8 cellular contexts compared by ENCODE assay signal in genomic region chr1:42747125-42747524, GRCh38. TPM values are rescaled to one million over a fixed set of nuclear protein-coding genes. Genes with fewer than 3 reads are reported as not detected.
DNase-seq lines count a peak whose midpoint lies in the region; ATAC-seq and TF ChIP-seq lines count a peak whose summit lies in the region.

No MANE protein-coding gene starts in this region.

- no peak overlapping the region for H3K4me3 Mint-ChIP-seq in activated T-helper 17 cell treated with anti-CD3 and anti-CD28 coated beads, Interleukin-2, amount 50 U/mL, for 72 hours

- peak; percentile 62 to 81 for TF ChIP-seq RAD21 in liver (IDR thresholded peaks at IDR 0.05)

- H3K27me3 ChIP-seq in AG04450 (ENCODE audit: control insufficient read depth, insufficient read depth, low read length) (no peaks in the 10 kb centered on the region), breast epithelium (no peaks in the 10 kb centered on the region), liver (ENCODE audit: control insufficient read depth in 4 of 4, insufficient read depth in 4 of 4, low read length in 3 of 4) (no peaks in the 10 kb centered on the region)

- H3K4me1 Mint-ChIP-seq in activated T-helper 17 cell treated with anti-CD3 and anti-CD28 coated beads, Interleukin-2, amount 50 U/mL, for 72 hours = no peaks in the 10 kb centered on the region

- 73% methylated on average over 14 of the region's 14 CpGs for WGBS in liver

- TF ChIP-seq CTCF in AG04450 (IDR thresholded peaks at IDR 0.05; ENCODE audit: low read depth, low read length) (peak; percentile 59), GM20000 (IDR thresholded peaks at IDR 0.05; ENCODE audit: extremely low read depth, missing control alignments) (peak; percentile 56), breast epithelium (IDR thresholded peaks at IDR 0.05) (peak in 2 of 3 donors; percentile 33 to 51), liver (IDR thresholded peaks at IDR 0.05; ENCODE audit: low read depth, low read length, missing input control) (peak; percentile 40)

- POLR2A ChIA-PET in AG04450 (lab: Yijun Ruan, JAX) = interaction anchor here (1.2 kb wide), 1 partner anchor 20 kb away, joined by 3 read pairs; the partner anchor contains the start of genes C1orf50 and P3H1

- H3K27me3 Mint-ChIP-seq in activated T-helper 17 cell treated with anti-CD3 and anti-CD28 coated beads, Interleukin-2, amount 50 U/mL, for 72 hours = no peaks in the 10 kb centered on the region

- H3K9me3 ChIP-seq in AG04450 (ENCODE audit: control insufficient read depth, insufficient read depth, low read length) = no peaks in the 10 kb centered on the region
- no peaks in the 10 kb centered on the region for H3K9me3 ChIP-seq in breast epithelium
- no peaks in the 10 kb centered on the region for H3K9me3 ChIP-seq in liver (ENCODE audit: control insufficient read depth in 4 of 4, low read length in 3 of 4)

- H3K4me3 ChIP-seq in AG04450 (ENCODE audit: low read depth, low read length) (no peak overlapping the region), breast epithelium (no peak overlapping the region), liver (ENCODE audit: low read depth in 1 of 3, low read length in 3 of 3) (no peak overlapping the region)

- H3K27ac ChIP-seq in AG04450 (ENCODE audit: low read depth, low read length) (no peak overlapping the region), breast epithelium (no peak overlapping the region), liver (ENCODE audit: low read depth in 1 of 2, low read length in 2 of 2) (no peak overlapping the region)

- CTCF ChIA-PET in AG04450 (lab: Charles Lee) = interaction anchor here (1.1 to 1.8 kb wide), 4 partner anchors 10 to 170 kb away, joined by 3 to 8 read pairs (median 4); no protein-coding TSS in a partner anchor

- TF ChIP-seq POLR2A in breast epithelium (IDR thresholded peaks at IDR 0.05) = no peak

- no peak for ATAC-seq in stimulated activated naive CD8-positive, alpha-beta T cell treated with anti-CD3 and anti-CD28 coated beads, Interleukin-15, Interleukin-2, amounts not matched to agents 100 U/mL and 50 U/mL, for 24 hours
- ATAC-seq in GM21381 (IDR thresholded peaks at IDR 0.05; ENCODE audit: unreplicated experiment) = no peak
- ATAC-seq in activated T-helper 17 cell treated with anti-CD3 and anti-CD28 coated beads, Interleukin-2, amount 50 U/mL, for 72 hours (replicated peaks) = no peak

- intact Hi-C loops in breast epithelium (cut with DNase I; ENCODE audit: low total_unique reads) = no loop called here

- no peaks in the 10 kb centered on the region for H3K9me3 Mint-ChIP-seq in activated T-helper 17 cell treated with anti-CD3 and anti-CD28 coated beads, Interleukin-2, amount 50 U/mL, for 72 hours

- DNase-seq in AG04450 (ENCODE audit: low read depth, low spot score) (no peak), GM20000 (ENCODE audit: low spot score) (peak; percentile 74), T follicular helper cell (ENCODE audit: low read depth) (peak; percentile 22), breast epithelium (ENCODE audit: low spot score in 2 of 2) (no peak)
- peak; percentile 60 for DNase-seq in stimulated activated naive CD8-positive, alpha-beta T cell treated with anti-CD3 and anti-CD28 coated beads, Interleukin-15, Interleukin-2, amounts not matched to agents 100 U/mL and 50 U/mL, for 24 hours

- H3K9ac ChIP-seq in liver (ENCODE audit: low read depth in 1 of 2, low read length in 2 of 2) = no peak overlapping the region

- H3K4me1 ChIP-seq in breast epithelium (no peaks in the 10 kb centered on the region), liver (ENCODE audit: control insufficient read depth in 4 of 4, insufficient read depth in 4 of 4, low read length in 3 of 4) (no peaks in the 10 kb centered on the region)

- no peak overlapping the region for H3K27ac Mint-ChIP-seq in activated T-helper 17 cell treated with anti-CD3 and anti-CD28 coated beads, Interleukin-2, amount 50 U/mL, for 72 hours

- peaks cover 2% of the 10 kb centered on the region for H3K36me3 ChIP-seq in breast epithelium
- peaks cover 6 to 48% (median 20%) of the 10 kb centered on the region in 4 donors for H3K36me3 ChIP-seq in liver (ENCODE audit: control insufficient read depth in 4 of 4, insufficient read depth in 3 of 4, low read depth in 1 of 4, low read length in 3 of 4)

- H3K36me3 Mint-ChIP-seq in activated T-helper 17 cell treated with anti-CD3 and anti-CD28 coated beads, Interleukin-2, amount 50 U/mL, for 72 hours (ENCODE audit: low read depth) = peaks cover 50% of the 10 kb centered on the region

TF ChIP-seq in liver, 16 proteins besides CTCF, POLR2A, EP300 and RAD21:
- TF ChIP-seq FOXA1 (IDR thresholded peaks at IDR 0.05) (no peak), HNF4A (conservative IDR thresholded peaks at IDR 0.05) (no peak), GABPA (IDR thresholded peaks at IDR 0.05 in 1 of 2, conservative IDR thresholded peaks at IDR 0.05 in 1 of 2) (no peak), TAF1 (conservative IDR thresholded peaks at IDR 0.05) (no peak), RXRA (IDR thresholded peaks at IDR 0.05) (no peak), ZBTB33 (IDR thresholded peaks at IDR 0.05) (no peak), ATF3 (IDR thresholded peaks at IDR 0.05) (no peak), SP1 (IDR thresholded peaks at IDR 0.05) (no peak), NR2F2 (IDR thresholded peaks at IDR 0.05) (no peak), HNF4G (IDR thresholded peaks at IDR 0.05) (no peak), JUND (IDR thresholded peaks at IDR 0.05) (no peak), EGR1 (IDR thresholded peaks at IDR 0.05; ENCODE audit: low read depth in 2 of 2) (no peak)

RNA-seq across cellular contexts. Expression of gene CLDN19, which starts 7.1 kb away (rescaled TPM):
- polyA plus RNA-seq in AG04450 (2011; rRNA removed) = not detected in 2 replicates
- not detected in 2 replicates for polyA minus RNA-seq in AG04450 (2011; rRNA and poly(A)+ RNA removed)
- total RNA-seq in breast epithelium = 1 to 10 TPM in 2 of 3 donors, not detected in 1; 2.9 to 3.1 TPM
- total RNA-seq in liver = 1 to 10 TPM in 1 of 2 donors, not detected in 1; 5.1 TPM
- under 1 TPM in 1 of 2 donors, not detected in 1; 0.14 TPM for polyA plus RNA-seq in liver
- not detected for total RNA-seq in activated T-helper 17 cell treated with anti-CD3 and anti-CD28 coated beads, Interleukin-2, amount 50 U/mL, for 72 hours

RNA-seq across cellular contexts. Expression of gene P3H1, which starts 19.7 kb away (rescaled TPM):
- polyA plus RNA-seq in AG04450 (2011; rRNA removed) (156 and 188 TPM in 2 replicates), liver (10 to 100 TPM; 14.9 to 20.9 TPM)
- 171 and 210 TPM in 2 replicates for polyA minus RNA-seq in AG04450 (2011; rRNA and poly(A)+ RNA removed)
- total RNA-seq in breast epithelium (10 to 100 TPM; 23.1 to 34.9 (median 34.4) TPM), liver (10 to 100 TPM; 24.5 to 28.0 TPM)
- total RNA-seq in activated T-helper 17 cell treated with anti-CD3 and anti-CD28 coated beads, Interleukin-2, amount 50 U/mL, for 72 hours = 10 to 100 TPM; 24.5 to 33.4 TPM

RNA-seq across cellular contexts. Expression of gene C1orf50, which starts 19.9 kb away (rescaled TPM):
- polyA plus RNA-seq in AG04450 (2011; rRNA removed) (5.4 and 6.4 TPM in 2 replicates), liver (1 to 10 TPM; 2.7 to 5.8 TPM)
- 1.1 and 1.8 TPM in 2 replicates for polyA minus RNA-seq in AG04450 (2011; rRNA and poly(A)+ RNA removed)
- total RNA-seq in breast epithelium (10 to 100 TPM in 1 of 3 donors, 1 to 10 TPM in 2; 5.2 to 10.8 (median 6.7) TPM), liver (1 to 10 TPM; 2.6 to 4.4 TPM)
- total RNA-seq in activated T-helper 17 cell treated with anti-CD3 and anti-CD28 coated beads, Interleukin-2, amount 50 U/mL, for 72 hours = 10 to 100 TPM in 1 of 2 donors, 1 to 10 TPM in 1; 6.5 to 10.7 TPM

RNA-seq across cellular contexts. Expression of gene TMEM269, which starts 37.7 kb away (rescaled TPM):
- polyA plus RNA-seq in AG04450 (2011; rRNA removed) (0.04 TPM in 1 of 2 replicates, not detected in the other), liver (not detected)
- not detected in 2 replicates for polyA minus RNA-seq in AG04450 (2011; rRNA and poly(A)+ RNA removed)
- total RNA-seq in breast epithelium (under 1 TPM; under 0.01 to 0.59 (median 0.16) TPM), liver (under 1 TPM; 0.05 to 0.08 TPM)
- total RNA-seq in activated T-helper 17 cell treated with anti-CD3 and anti-CD28 coated beads, Interleukin-2, amount 50 U/mL, for 72 hours = 1 to 10 TPM in 1 of 2 donors, under 1 TPM in 1; 0.15 to 2.8 TPM

Comparison
In these comparisons a context has a peak if more than half of its experiments do, and no peak if none do; other contexts are left out.
1. DNase-seq: peak in GM20000 (single experiment), T follicular helper cell (single experiment) and stimulated activated naive CD8-positive, alpha-beta T cell treated with anti-CD3 and anti-CD28 coated beads, Interleukin-15, Interleukin-2, amounts not matched to agents 100 U/mL and 50 U/mL, for 24 hours (single experiment); none in AG04450 (single experiment) and breast epithelium (0 of 2).
2. Peak in every context shown above with its lines, with median percentiles within 50 percentile points of each other: CTCF ChIP-seq.